ENCODE assay signal across 27 cellular contexts in genomic region chr1:155199792-155200191, GRCh38. TPM values are rescaled to one million over a fixed set of nuclear protein-coding genes. Genes with fewer than 3 reads are reported as not detected.
DNase-seq lines count a peak whose midpoint lies in the region; ATAC-seq, FAIRE-seq and TF ChIP-seq lines count a peak whose summit lies in the region.
"Had no signal": no experiment of that assay in that cellular context is flagged by ENCODE, and none has a peak within 500 bp of the region (broad histone marks: within the 10 kb centered on the region; RNA-seq: fewer than 3 reads in every experiment).

No MANE protein-coding gene starts in this region.

- H3K27ac Mint-ChIP-seq in chondrocyte (ENCODE audit: unreplicated experiment) (no peak overlapping the region), neural crest cell (ENCODE audit: unreplicated experiment) (no peak overlapping the region)
- H3K27ac Mint-ChIP-seq: CD8-positive, alpha-beta T cell had no signal

- no peaks in the 10 kb centered on the region for H3K27me3 ChIP-seq in HCT116 (ENCODE audit: insufficient read depth, low read length)
- H3K27me3 ChIP-seq in esophagus muscularis mucosa: no peaks in the 10 kb centered on the region

- DNase-seq in D721Med (ENCODE audit: insufficient read length, low spot score) (peak; percentile 18), HCT116 (ENCODE audit: low read depth, low spot score) (no peak), chondrocyte (ENCODE audit: low spot score) (peak; percentile 36), neural crest cell (ENCODE audit: low read depth, low spot score) (no peak), esophagus muscularis mucosa (ENCODE audit: extremely low spot score) (no peak)
- DNase-seq: C1 segment of cervical spinal cord; Caco-2; CD8-positive, alpha-beta T cell; DMS 273 treated with DMSO at 0.1 percent for 48 hours; DMS79; EL; GDM1; KBM-7; NCI-H1048; NCI-H1417; NCI-H1694; NCI-H2029 treated with DMSO at 0.1 percent for 48 hours; NCI-H446 treated with DMSO at 0.1 percent for 48 hours; NCI-H526; NCI-H82; NK-92 treated with Interleukin-12 subunit alpha and Interleukin-12 subunit beta, amount 100 ng/mL, for 24 hours; PC-9; SHP77; SW 1271 had no signal

- TF ChIP-seq POLR2A in HCT116 (IDR thresholded peaks at IDR 0.05; ENCODE audit: borderline replicate concordance, extremely low read depth, insufficient read depth, insufficient read length): no peak
- no peak for TF ChIP-seq POLR2A in esophagus muscularis mucosa (IDR thresholded peaks at IDR 0.05; ENCODE audit: low read depth)

- no peak overlapping the region for H3K27ac ChIP-seq in HCT116 (ENCODE audit: low read depth, low read length)
- H3K27ac ChIP-seq in esophagus muscularis mucosa (replicated peaks in 1 of 4): no peak overlapping the region
- H3K27ac ChIP-seq: PC-9 had no signal

- H3K4me3 ChIP-seq in HCT116 (replicated peaks in 1 of 2; ENCODE audit: low read depth in 1 of 2, low read length in 2 of 2): no peak overlapping the region
- H3K4me3 ChIP-seq in esophagus muscularis mucosa: no peak overlapping the region
- H3K4me3 ChIP-seq: PC-9 had no signal

- POLR2A ChIA-PET in HCT116 (lab: Charles Lee): no interaction called here

- no TSS peak for BruUV-seq in HCT116 (replicated peaks; lab: Mats Ljungman, UMichigan)

- peaks cover 8 to 10% of the 10 kb centered on the region in 2 experiments; a peak in 3 of 4 replicates for H3K4me1 ChIP-seq in HCT116 (ENCODE audit: control insufficient read depth in 1 of 2, insufficient read depth in 2 of 2, low read length in 2 of 2)
- H3K4me1 ChIP-seq in esophagus muscularis mucosa: peaks cover 9 to 31% (median 19%) of the 10 kb centered on the region in 4 donors

- no peak overlapping the region for H3K4me2 ChIP-seq in HCT116 (ENCODE audit: low read length)
- H3K4me2 ChIP-seq: PC-9 had no signal

- no peaks in the 10 kb centered on the region for H3K9me3 ChIP-seq in HCT116 (ENCODE audit: control insufficient read depth in 1 of 2, insufficient read depth in 1 of 2, low read depth in 1 of 2, low read length in 2 of 2)
- no peaks in the 10 kb centered on the region for H3K9me3 ChIP-seq in esophagus muscularis mucosa
- H3K9me3 ChIP-seq: Caco-2 had no signal

- H3K4me1 Mint-ChIP-seq in chondrocyte (ENCODE audit: low read depth): peaks cover 14% of the 10 kb centered on the region
- H3K4me1 Mint-ChIP-seq in neural crest cell: peaks cover 55% of the 10 kb centered on the region

- CTCF ChIA-PET in HCT116 (lab: Charles Lee): no interaction called here

- H3K79me2 ChIP-seq in HCT116 (ENCODE audit: insufficient read depth, low read length): peaks cover 9% of the 10 kb centered on the region

- H3K9me3 Mint-ChIP-seq in chondrocyte (ENCODE audit: low read depth) (no peaks in the 10 kb centered on the region), neural crest cell (no peaks in the 10 kb centered on the region)
- H3K9me3 Mint-ChIP-seq: CD8-positive, alpha-beta T cell had no signal

- RAD21 ChIA-PET in HCT116 (lab: Charles Lee; ENCODE audit: low non-redundant PET in 1 of 2, low total read pairs in 2 of 2, uncharacterized antibody in 2 of 2, unreplicated experiment in 2 of 2): no interaction called here

- H2AFZ ChIP-seq in HCT116 (ENCODE audit: low read depth, low read length, poor library complexity, severe bottlenecking): no peak overlapping the region
- H2AFZ ChIP-seq: PC-9 had no signal

- H3K36me3 Mint-ChIP-seq in chondrocyte (ENCODE audit: low read depth): peaks cover 21% of the 10 kb centered on the region
- H3K36me3 Mint-ChIP-seq in neural crest cell (ENCODE audit: low read depth): peaks cover 41% of the 10 kb centered on the region
- H3K36me3 Mint-ChIP-seq: CD8-positive, alpha-beta T cell had no signal

- TF ChIP-seq CTCF in D721Med (IDR thresholded peaks at IDR 0.05; ENCODE audit: insufficient read depth, missing control alignments) (no peak), HCT116 (IDR thresholded peaks at IDR 0.05 in 2 of 3, conservative IDR thresholded peaks at IDR 0.05 in 1 of 3; ENCODE audit: borderline replicate concordance in 1 of 3, insufficient read depth in 1 of 3, low read depth in 2 of 3, low read length in 2 of 3) (no peak), chondrocyte (IDR thresholded peaks at IDR 0.05) (no peak), neural crest cell (conservative IDR thresholded peaks at IDR 0.05) (no peak), esophagus muscularis mucosa (IDR thresholded peaks at IDR 0.05) (no peak)

- intact Hi-C loops in HCT116 (cut with micrococcal nuclease): no loop called here
- intact Hi-C loops in esophagus muscularis mucosa (cut with DNase I): no loop called here

- no peak for ATAC-seq in HCT116
- no peak for ATAC-seq in GM19397 (IDR thresholded peaks at IDR 0.05; ENCODE audit: unreplicated experiment)
- no peak for ATAC-seq in HG03135 (IDR thresholded peaks at IDR 0.05; ENCODE audit: unreplicated experiment)
- ATAC-seq: CD8-positive, alpha-beta T cell had no signal

- H3K4me3 Mint-ChIP-seq in chondrocyte (ENCODE audit: unreplicated experiment) (no peak overlapping the region), neural crest cell (peak overlapping the region; percentile 83)
- H3K4me3 Mint-ChIP-seq: CD8-positive, alpha-beta T cell had no signal

- no peaks in the 10 kb centered on the region for H3K27me3 Mint-ChIP-seq in chondrocyte (ENCODE audit: low read depth)
- peaks cover 11% of the 10 kb centered on the region for H3K27me3 Mint-ChIP-seq in neural crest cell (ENCODE audit: low read depth)

- no peak for TF ChIP-seq RAD21 in HCT116 (IDR thresholded peaks at IDR 0.05; ENCODE audit: low read depth)

- no peak for FAIRE-seq in D721Med (lab: Jason Lieb, UNC)
- FAIRE-seq: GM12892 had no signal

- no peaks in the 10 kb centered on the region for H4K20me1 ChIP-seq in HCT116 (ENCODE audit: insufficient read depth)

- H3K36me3 ChIP-seq in HCT116 (ENCODE audit: control insufficient read depth in 1 of 2, insufficient read depth in 2 of 2, low read length in 2 of 2) (peaks cover 3 to 17% of the 10 kb centered on the region in 2 experiments; a peak in 2 of 4 replicates), esophagus muscularis mucosa (peaks cover 0 to 65% (median 32%) of the 10 kb centered on the region in 4 donors)

- H3K9me2 ChIP-seq in HCT116 (ENCODE audit: insufficient read depth): no peaks in the 10 kb centered on the region

- no peak overlapping the region for H3K9ac ChIP-seq in HCT116 (ENCODE audit: low read length)

- TF ChIP-seq EP300 in esophagus muscularis mucosa (IDR thresholded peaks at IDR 0.05): no peak

- 88% methylated on average over 4 of the region's 4 CpGs for WGBS in esophagus muscularis mucosa

TF ChIP-seq in HCT116, 20 proteins besides CTCF, POLR2A, EP300 and RAD21:
- TF ChIP-seq POLR2AphosphoS5 (IDR thresholded peaks at IDR 0.05; ENCODE audit: low read depth, low read length): 0 out of 2 replicates have a peak, but pooled peaks have one; percentile 16
- TF ChIP-seq FOSL1 (IDR thresholded peaks at IDR 0.05; ENCODE audit: low read depth): no peak

RNA-seq across cellular contexts. Expression of gene THBS3, which starts 7.9 kb away (rescaled TPM):
- total RNA-seq in HCT116 (2021; ENCODE audit: unreplicated experiment) (15.9 TPM), chondrocyte (112 to 127 TPM (median 118 TPM) in 3 replicates), neural crest cell (21.4 TPM in 2 replicates), esophagus muscularis mucosa (10 to 100 TPM; 16.2 to 37.4 (median 23.4) TPM)
- polyA plus RNA-seq in HCT116 (2012): 14.3 and 14.5 TPM in 2 replicates

RNA-seq across cellular contexts. Expression of gene MTX1, which starts 8.7 kb away (rescaled TPM):
- total RNA-seq in HCT116 (2021; ENCODE audit: unreplicated experiment) (69.1 TPM), chondrocyte (28.2 to 49.1 TPM (median 29.8 TPM) in 3 replicates), neural crest cell (36.0 and 38.3 TPM in 2 replicates), esophagus muscularis mucosa (10 to 100 TPM; 34.1 to 52.8 (median 38.0) TPM)
- 94.7 and 108 TPM in 2 replicates for polyA plus RNA-seq in HCT116 (2012)

RNA-seq across cellular contexts. Expression of gene TRIM46, which starts 26.1 kb away (rescaled TPM):
- 3.8 TPM for total RNA-seq in HCT116 (2021; ENCODE audit: unreplicated experiment)
- 2.0 and 2.2 TPM in 2 replicates for polyA plus RNA-seq in HCT116 (2012)
- 9.6 to 10.7 TPM (median 9.7 TPM) in 3 replicates for total RNA-seq in chondrocyte
- 9.8 and 10.0 TPM in 2 replicates for total RNA-seq in neural crest cell
- 1 to 10 TPM in 1 of 4 donors, under 1 TPM in 2, not detected in 1; 0.13 to 1.7 (median 0.17) TPM for total RNA-seq in esophagus muscularis mucosa

RNA-seq across cellular contexts. Expression of gene KRTCAP2, which starts 26.7 kb away (rescaled TPM):
- total RNA-seq in HCT116 (2021; ENCODE audit: unreplicated experiment): 143 TPM
- 289 and 294 TPM in 2 replicates for polyA plus RNA-seq in HCT116 (2012)
- total RNA-seq in chondrocyte: 159 to 202 TPM (median 174 TPM) in 3 replicates
- total RNA-seq in neural crest cell: 125 and 152 TPM in 2 replicates
- total RNA-seq in esophagus muscularis mucosa: 100 to 1,000 TPM in 2 of 4 donors, 10 to 100 TPM in 2; 76.0 to 146 (median 108) TPM

RNA-seq across cellular contexts. Expression of gene ENTREP3, which starts 55.5 kb away (rescaled TPM):
- total RNA-seq in HCT116 (2021; ENCODE audit: unreplicated experiment): 69.9 TPM
- polyA plus RNA-seq in HCT116 (2012): 41.9 and 50.3 TPM in 2 replicates
- 34.0 to 42.8 TPM (median 42.8 TPM) in 3 replicates for total RNA-seq in chondrocyte
- 93.1 and 94.3 TPM in 2 replicates for total RNA-seq in neural crest cell
- total RNA-seq in esophagus muscularis mucosa: 10 to 100 TPM; 15.1 to 38.7 (median 22.6) TPM

Comparison
In these comparisons a context has a peak if more than half of its experiments do, and no peak if none do; other contexts are left out.
1. DNase-seq: peak in D721Med (single experiment) and chondrocyte (single experiment); none in HCT116 (single experiment), neural crest cell (single experiment) and esophagus muscularis mucosa (single experiment).